Comparison of ENCODE assay signal across 9 cellular contexts in genomic region chr11:121417607-121418006, GRCh38. TPM values are rescaled to one million over a fixed set of nuclear protein-coding genes. Genes with fewer than 3 reads are reported as not detected.
DNase-seq lines count a peak whose midpoint lies in the region; ATAC-seq and TF ChIP-seq lines count a peak whose summit lies in the region.
"Had no signal": no experiment of that assay in that cellular context is flagged by ENCODE, and none has a peak within 500 bp of the region (broad histone marks: within the 10 kb centered on the region; RNA-seq: fewer than 3 reads in every experiment).

No MANE protein-coding gene starts in this region.

- peak overlapping the region; percentile 41 to 54 for H3K27ac ChIP-seq in right atrium auricular region
- H3K27ac ChIP-seq: cardiac muscle cell had no signal

- H3K27me3 ChIP-seq in right atrium auricular region (no peaks in the 10 kb centered on the region), adipocyte (replicated peaks; ENCODE audit: control insufficient read depth, insufficient read depth, low read length) (peaks cover 23% of the 10 kb centered on the region)
- H3K27me3 ChIP-seq: cardiac muscle cell had no signal

- H3K4me1 ChIP-seq in right atrium auricular region (peaks cover 0 to 33% of the 10 kb centered on the region in 2 donors), adipocyte (ENCODE audit: control insufficient read depth, insufficient read depth, low read length) (peaks cover 21% of the 10 kb centered on the region)

- ATAC-seq in naive B cell (ENCODE audit: low read depth in 2 of 2) (no peak), GM21825 (IDR thresholded peaks at IDR 0.05; ENCODE audit: unreplicated experiment) (no peak)

- H3K4me3 ChIP-seq in right atrium auricular region (no peak overlapping the region), adipocyte (ENCODE audit: low read length) (no peak overlapping the region)
- H3K4me3 ChIP-seq: cardiac muscle cell had no signal

- peak overlapping the region; percentile 31 for H3K9ac ChIP-seq in adipocyte (ENCODE audit: low read length)

- DNase-seq in right atrium auricular region (ENCODE audit: low spot score) (no peak), cardiac septum (ENCODE audit: low spot score) (no peak), adipocyte (ENCODE audit: low read depth) (no peak), naive B cell (no peak), hepatic stellate cell (ENCODE audit: low spot score) (no peak), NCI-H510A (lab: John Stamatoyannopoulos, UW) (no peak)
- DNase-seq in central memory CD4-positive, alpha-beta T cell, result no peak

- H3K9me3 Mint-ChIP-seq in naive B cell, result peaks cover 0 to 6% (median 0%) of the 10 kb centered on the region in 7 donors

- intact Hi-C loops in cardiac septum (cut with DNase I), result no loop called here

- H3K9me3 ChIP-seq in right atrium auricular region (no peaks in the 10 kb centered on the region), adipocyte (ENCODE audit: control insufficient read depth, low read length) (no peaks in the 10 kb centered on the region)

- H3K27me3 Mint-ChIP-seq in naive B cell, result no peaks in the 10 kb centered on the region

- H3K36me3 ChIP-seq in right atrium auricular region (no peaks in the 10 kb centered on the region), adipocyte (ENCODE audit: control insufficient read depth, insufficient read depth, low read length, severe bottlenecking) (no peaks in the 10 kb centered on the region)
- H3K36me3 ChIP-seq: cardiac muscle cell had no signal

- TF ChIP-seq CTCF in right atrium auricular region (IDR thresholded peaks at IDR 0.05), result no peak

- peak overlapping the region in 5 of 6 donors; percentile 73 to 90 (median 86) for H3K27ac Mint-ChIP-seq in naive B cell

- H3K36me3 Mint-ChIP-seq in naive B cell, result no peaks in the 10 kb centered on the region

- H3K4me3 Mint-ChIP-seq in naive B cell, result peak overlapping the region in 2 of 8 donors; percentile 24 to 41

- peaks cover 32 to 55% (median 43%) of the 10 kb centered on the region in 3 donors for H3K4me1 Mint-ChIP-seq in naive B cell

RNA-seq across cellular contexts. Expression of gene SORL1, which starts 34.5 kb away (rescaled TPM):
- total RNA-seq in right atrium auricular region (1 to 10 TPM; 6.4 to 7.5 TPM), cardiac septum (8.0 TPM)
- polyA plus RNA-seq in naive B cell (ENCODE audit: low read depth in 6 of 6), result 100 to 1,000 TPM in 1 of 6 donors, 10 to 100 TPM in 5; 61.7 to 102 (median 83.8) TPM
